ENCODE assay signal across 9 cellular contexts in the genomic region with DNA sequence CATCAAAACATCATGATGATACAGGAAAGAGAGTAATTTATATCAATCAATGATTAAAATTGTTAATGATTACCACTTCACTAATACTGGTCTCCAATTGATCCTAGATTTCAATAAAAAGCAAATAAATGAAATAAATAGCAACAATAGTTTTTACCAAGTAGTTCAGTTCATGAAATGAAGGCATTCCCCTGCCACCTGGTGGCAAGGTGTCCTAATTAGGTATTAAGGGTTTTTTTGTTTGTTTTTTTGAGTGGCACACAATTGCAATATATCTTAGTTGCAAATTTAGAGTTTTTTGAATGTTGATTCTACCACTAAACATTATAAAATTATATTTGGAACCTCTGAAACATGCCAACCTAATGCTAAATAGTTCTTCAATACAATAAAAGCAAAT.
DNase-seq lines count a peak whose midpoint lies in the region; ATAC-seq and TF ChIP-seq lines count a peak whose summit lies in the region.
"Had no signal": no experiment of that assay in that cellular context is flagged by ENCODE, and none has a peak within 500 bp of the region (broad histone marks: within the 10 kb centered on the region; RNA-seq: fewer than 3 reads in every experiment).

No MANE protein-coding gene starts in this region.

- H3K4me1 Mint-ChIP-seq in progenitor cell of endocrine pancreas (ENCODE audit: low read depth) = no peaks in the 10 kb centered on the region
- no peaks in the 10 kb centered on the region for H3K4me1 Mint-ChIP-seq in activated T-cell treated with anti-CD3 and anti-CD28 coated beads, Interleukin-2, amount 50 U/mL, for 4 hours (ENCODE audit: low read depth)

- peaks cover 19% of the 10 kb centered on the region for H3K9me3 Mint-ChIP-seq in progenitor cell of endocrine pancreas (ENCODE audit: low read depth)
- no peaks in the 10 kb centered on the region for H3K9me3 Mint-ChIP-seq in activated T-cell treated with anti-CD3 and anti-CD28 coated beads, Interleukin-2, amount 50 U/mL, for 4 hours

- ATAC-seq in HG03342 (IDR thresholded peaks at IDR 0.05; ENCODE audit: unreplicated experiment) = no peak
- no peak for ATAC-seq in activated T-cell treated with anti-CD3 and anti-CD28 coated beads, Interleukin-2, amount 50 U/mL, for 4 hours

- DNase-seq in GM04504 (ENCODE audit: low read depth) = peak; percentile 10
- DNase-seq in NCI-H69 (lab: John Stamatoyannopoulos, UW) = peak; percentile 35
- no peak for DNase-seq in epithelial cell of proximal tubule (ENCODE audit: low read depth)
- DNase-seq in progenitor cell of endocrine pancreas (ENCODE audit: low spot score, unreplicated experiment) = no peak
- no peak for DNase-seq in NCI-H1417 treated with DMSO at 0.1 percent for 48 hours (lab: John Stamatoyannopoulos, UW)
- no peak for DNase-seq in activated T-cell treated with anti-CD3 and anti-CD28 coated beads, Interleukin-2, amount 50 U/mL, for 4 hours
- no peak for DNase-seq in NCI-H446 (lab: John Stamatoyannopoulos, UW)
- DNase-seq: amniotic stem cell had no signal

- H3K27me3 Mint-ChIP-seq in progenitor cell of endocrine pancreas = no peaks in the 10 kb centered on the region
- peaks cover 5% of the 10 kb centered on the region for H3K27me3 Mint-ChIP-seq in activated T-cell treated with anti-CD3 and anti-CD28 coated beads, Interleukin-2, amount 50 U/mL, for 4 hours (ENCODE audit: low read depth)

- no peak overlapping the region for H3K4me3 ChIP-seq in epithelial cell of proximal tubule (ENCODE audit: low read depth, low read length)

- no peak overlapping the region for H3K4me3 Mint-ChIP-seq in progenitor cell of endocrine pancreas (ENCODE audit: low read depth)
- no peak overlapping the region for H3K4me3 Mint-ChIP-seq in activated T-cell treated with anti-CD3 and anti-CD28 coated beads, Interleukin-2, amount 50 U/mL, for 4 hours

- H3K27ac Mint-ChIP-seq in progenitor cell of endocrine pancreas = no peak overlapping the region

- TF ChIP-seq CTCF in epithelial cell of proximal tubule (conservative IDR thresholded peaks at IDR 0.05; ENCODE audit: low read depth, low read length) = peak; percentile 56
- peak; percentile 53 for TF ChIP-seq CTCF in progenitor cell of endocrine pancreas (IDR thresholded peaks at IDR 0.05; ENCODE audit: unreplicated experiment)

- H3K36me3 Mint-ChIP-seq in progenitor cell of endocrine pancreas (ENCODE audit: insufficient read depth) = peaks cover 3% of the 10 kb centered on the region
- H3K36me3 Mint-ChIP-seq in activated T-cell treated with anti-CD3 and anti-CD28 coated beads, Interleukin-2, amount 50 U/mL, for 4 hours (ENCODE audit: insufficient read depth) = no peaks in the 10 kb centered on the region

Comparison
In these comparisons a context has a peak if more than half of its experiments do, and no peak if none do; other contexts are left out.
1. DNase-seq: peak in GM04504 (single experiment) and NCI-H69 (single experiment); none in epithelial cell of proximal tubule (single experiment), progenitor cell of endocrine pancreas (single experiment), NCI-H1417 treated with DMSO at 0.1 percent for 48 hours (single experiment), activated T-cell treated with anti-CD3 and anti-CD28 coated beads, Interleukin-2, amount 50 U/mL, for 4 hours (single experiment) and NCI-H446 (0 of 2).